In genomic region chr2:135974036-135974435, GRCh38 we compare ENCODE assay signal across 16 cellular contexts.
"Had no signal": no experiment of that assay in that cellular context is flagged by ENCODE, and none has a peak within 500 bp of the region (broad histone marks: within the 10 kb centered on the region; RNA-seq: fewer than 3 reads in every experiment).

No MANE protein-coding gene starts in this region.

- H3K9me3 ChIP-seq: breast epithelium had no signal

- FAIRE-seq: astrocyte, kidney had no signal

- H3K27me3 ChIP-seq: adrenal gland, breast epithelium had no signal

- H3K9me3 Mint-ChIP-seq: activated naive CD4-positive, alpha-beta T cell treated with anti-CD3 and anti-CD28 coated beads, Interleukin-2, amount 50 U/mL, for 24 hours; naive B cell; stimulated activated naive CD8-positive, alpha-beta T cell treated with anti-CD3 and anti-CD28 coated beads, Interleukin-15, Interleukin-2, amounts not matched to agents 100 ng/mL and 50 ng/mL, for 24 hours had no signal

- DNase-seq: activated CD4-positive, alpha-beta T cell treated with anti-CD3 and anti-CD28 coated beads, Interleukin-2, amount 50 U/mL, for 4 hours; activated gamma-delta T cell; activated T-cell treated with anti-CD3 and anti-CD28 coated beads, Interleukin-2, amount 50 U/mL, for 72 hours; adrenal gland; effector CD4-positive, alpha-beta T cell; hippocampal formation; kidney; left ventricle myocardium inferior; mammary epithelial cell; naive B cell; trophoblast cell had no signal

- H3K36me3 ChIP-seq: breast epithelium had no signal

- H3K4me1 ChIP-seq: adrenal gland, breast epithelium had no signal

- H3K27ac ChIP-seq: adrenal gland, breast epithelium, left ventricle myocardium inferior had no signal

- H3K4me3 ChIP-seq: adrenal gland, breast epithelium, left ventricle myocardium inferior had no signal

- H3K27me3 Mint-ChIP-seq: activated naive CD4-positive, alpha-beta T cell treated with anti-CD3 and anti-CD28 coated beads, Interleukin-2, amount 50 U/mL, for 24 hours; naive B cell; stimulated activated naive CD8-positive, alpha-beta T cell treated with anti-CD3 and anti-CD28 coated beads, Interleukin-15, Interleukin-2, amounts not matched to agents 100 ng/mL and 50 ng/mL, for 24 hours had no signal

- ATAC-seq: activated T-cell treated with anti-CD3 and anti-CD28 coated beads, Interleukin-2, amount 50 U/mL, for 72 hours had no signal

- H3K4me3 Mint-ChIP-seq: activated naive CD4-positive, alpha-beta T cell treated with anti-CD3 and anti-CD28 coated beads, Interleukin-2, amount 50 U/mL, for 24 hours; activated T-cell treated with anti-CD3 and anti-CD28 coated beads, Interleukin-2, amount 50 U/mL, for 72 hours; naive B cell; neural crest cell; stimulated activated naive CD8-positive, alpha-beta T cell treated with anti-CD3 and anti-CD28 coated beads, Interleukin-15, Interleukin-2, amounts not matched to agents 100 ng/mL and 50 ng/mL, for 24 hours had no signal

- H3K27ac Mint-ChIP-seq: activated naive CD4-positive, alpha-beta T cell treated with anti-CD3 and anti-CD28 coated beads, Interleukin-2, amount 50 U/mL, for 24 hours; stimulated activated naive CD8-positive, alpha-beta T cell treated with anti-CD3 and anti-CD28 coated beads, Interleukin-15, Interleukin-2, amounts not matched to agents 100 ng/mL and 50 ng/mL, for 24 hours had no signal
